Comparison of ENCODE assay signal across 1 cellular context in the genomic region with DNA sequence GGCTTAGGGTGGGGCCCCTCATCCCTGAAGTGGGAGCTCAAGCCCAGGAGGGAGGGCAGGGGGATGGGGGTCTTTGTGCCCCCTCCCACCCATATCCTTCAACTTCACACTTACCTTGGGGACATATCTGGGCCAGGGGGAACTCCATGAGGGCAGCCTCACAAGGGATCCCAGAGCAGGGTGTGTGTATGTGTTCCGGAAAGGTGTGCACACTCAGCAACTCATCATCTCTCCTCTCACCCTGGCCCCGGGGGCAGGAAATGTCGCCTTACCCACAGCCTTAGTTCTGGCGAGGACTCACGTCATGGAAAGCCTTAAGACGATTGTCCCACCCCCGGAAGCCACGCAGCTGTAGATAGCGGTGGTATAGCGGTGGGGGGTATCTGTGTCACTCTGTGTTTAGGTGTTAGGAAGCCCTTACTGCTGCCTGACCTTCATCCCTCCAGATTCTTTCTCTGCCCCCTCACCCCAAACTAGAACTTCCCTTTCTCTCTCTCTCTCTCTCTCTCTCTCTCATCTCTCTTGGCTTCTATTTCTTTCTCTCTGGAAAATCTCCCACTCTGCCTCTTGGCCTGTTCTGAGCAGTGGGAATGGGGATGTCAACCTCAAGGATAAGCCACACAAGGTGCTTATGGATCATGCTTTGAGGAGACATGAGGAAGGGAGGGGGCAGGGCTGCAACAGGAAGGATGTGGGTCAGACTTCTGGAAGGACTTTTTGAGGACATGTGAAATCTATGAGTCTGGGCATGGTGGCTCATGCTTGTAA.
TF ChIP-seq lines count a peak whose summit lies in the region.

A gene (minus strand): TSS at position 288 of the 768 bp plus-strand sequence. CDS start 140 bp downstream, at position 148.

TF ChIP-seq in K562, 482 proteins besides CTCF, POLR2A, EP300 and RAD21 (continued from another document and continues in another):
- TF ChIP-seq, protein P1, sequence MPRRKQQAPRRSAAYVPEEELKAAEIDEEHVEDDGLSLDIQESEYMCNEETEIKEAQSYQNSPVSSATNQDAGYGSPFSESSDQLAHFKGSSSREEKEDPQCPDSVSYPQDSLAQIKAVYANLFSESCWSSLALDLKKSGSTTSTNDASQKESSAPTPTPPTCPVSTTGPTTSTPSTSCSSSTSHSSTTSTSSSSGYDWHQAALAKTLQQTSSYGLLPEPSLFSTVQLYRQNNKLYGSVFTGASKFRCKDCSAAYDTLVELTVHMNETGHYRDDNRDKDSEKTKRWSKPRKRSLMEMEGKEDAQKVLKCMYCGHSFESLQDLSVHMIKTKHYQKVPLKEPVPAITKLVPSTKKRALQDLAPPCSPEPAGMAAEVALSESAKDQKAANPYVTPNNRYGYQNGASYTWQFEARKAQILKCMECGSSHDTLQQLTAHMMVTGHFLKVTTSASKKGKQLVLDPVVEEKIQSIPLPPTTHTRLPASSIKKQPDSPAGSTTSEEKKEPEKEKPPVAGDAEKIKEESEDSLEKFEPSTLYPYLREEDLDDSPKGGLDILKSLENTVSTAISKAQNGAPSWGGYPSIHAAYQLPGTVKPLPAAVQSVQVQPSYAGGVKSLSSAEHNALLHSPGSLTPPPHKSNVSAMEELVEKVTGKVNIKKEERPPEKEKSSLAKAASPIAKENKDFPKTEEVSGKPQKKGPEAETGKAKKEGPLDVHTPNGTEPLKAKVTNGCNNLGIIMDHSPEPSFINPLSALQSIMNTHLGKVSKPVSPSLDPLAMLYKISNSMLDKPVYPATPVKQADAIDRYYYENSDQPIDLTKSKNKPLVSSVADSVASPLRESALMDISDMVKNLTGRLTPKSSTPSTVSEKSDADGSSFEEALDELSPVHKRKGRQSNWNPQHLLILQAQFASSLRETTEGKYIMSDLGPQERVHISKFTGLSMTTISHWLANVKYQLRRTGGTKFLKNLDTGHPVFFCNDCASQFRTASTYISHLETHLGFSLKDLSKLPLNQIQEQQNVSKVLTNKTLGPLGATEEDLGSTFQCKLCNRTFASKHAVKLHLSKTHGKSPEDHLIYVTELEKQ (CRISPR knock-in tag; IDR thresholded peaks at IDR 0.05): no peak
- TF ChIP-seq ERF (CRISPR knock-in tag; IDR thresholded peaks at IDR 0.05) (no peak), ZNF644 (tag; IDR thresholded peaks at IDR 0.05; ENCODE audit: low read depth) (no peak), SMARCE1 (IDR thresholded peaks at IDR 0.05) (0 out of 2 replicates have a peak, but pooled peaks have one; percentile 51), POU5F1 (IDR thresholded peaks at IDR 0.05; ENCODE audit: borderline replicate concordance, low read depth, low read length, partially characterized antibody) (no peak), KLF13 (tag; IDR thresholded peaks at IDR 0.05; ENCODE audit: borderline replicate concordance, low read depth) (0 out of 2 replicates have a peak, but pooled peaks have one; percentile 9), MIER1 (IDR thresholded peaks at IDR 0.05; ENCODE audit: low read depth) (no peak), RNF2 (IDR thresholded peaks at IDR 0.05) (no peak), RBM34 (IDR thresholded peaks at IDR 0.05; ENCODE audit: borderline replicate concordance, insufficient read depth, low read length) (no peak), TRIM28 (IDR thresholded peaks at IDR 0.05) (no peak), HMGN3 (IDR thresholded peaks at IDR 0.05; ENCODE audit: borderline replicate concordance, extremely low read depth, insufficient read length, low read depth, low read length) (no peak), SRSF7 (optimal IDR thresholded peaks at IDR 0.05; ENCODE audit: low read depth, low read length) (no peak), SMAD2 (IDR thresholded peaks at IDR 0.05; ENCODE audit: low read depth, low read length) (no peak), BRD9 (IDR thresholded peaks at IDR 0.05; ENCODE audit: low read depth, partially characterized antibody) (no peak), ZNF586 (CRISPR knock-in tag; conservative IDR thresholded peaks at IDR 0.05) (no peak), HIVEP1 (CRISPR knock-in tag; IDR thresholded peaks at IDR 0.05) (no peak), FOXP1 (CRISPR knock-in tag; IDR thresholded peaks at IDR 0.05) (no peak), FIP1L1 (IDR thresholded peaks at IDR 0.05; ENCODE audit: low read depth, low read length, poor library complexity, severe bottlenecking) (no peak), ZFP1 (CRISPR knock-in tag; IDR thresholded peaks at IDR 0.05) (no peak), ZNF282 (CRISPR knock-in tag; IDR thresholded peaks at IDR 0.05) (no peak), ZBTB17 (CRISPR knock-in tag; IDR thresholded peaks at IDR 0.05) (0 out of 2 replicates have a peak, but pooled peaks have one; percentile 52), HDAC6 (IDR thresholded peaks at IDR 0.05; ENCODE audit: low read depth, low read length) (no peak), ZNF75A (CRISPR knock-in tag; IDR thresholded peaks at IDR 0.05) (no peak), TAF9B (IDR thresholded peaks at IDR 0.05; ENCODE audit: partially characterized antibody) (peak; percentile 34), KDM4B (IDR thresholded peaks at IDR 0.05; ENCODE audit: borderline replicate concordance in 2 of 2, low read depth in 1 of 2) (no peak), WHSC1 (IDR thresholded peaks at IDR 0.05; ENCODE audit: low read length) (no peak), NBN (IDR thresholded peaks at IDR 0.05; ENCODE audit: low read depth) (no peak), ZNF707 (CRISPR knock-in tag; conservative IDR thresholded peaks at IDR 0.05) (no peak), ZNF143 (CRISPR knock-in tag; IDR thresholded peaks at IDR 0.05) (no peak), GATA2 (CRISPR knock-in tag; IDR thresholded peaks at IDR 0.05) (no peak), MCM7 (IDR thresholded peaks at IDR 0.05) (no peak), ZNF347 (CRISPR knock-in tag; IDR thresholded peaks at IDR 0.05; ENCODE audit: low read depth) (no peak), FUS (optimal IDR thresholded peaks at IDR 0.05; ENCODE audit: low read depth, low read length) (no peak)
- TF ChIP-seq, protein P2, sequence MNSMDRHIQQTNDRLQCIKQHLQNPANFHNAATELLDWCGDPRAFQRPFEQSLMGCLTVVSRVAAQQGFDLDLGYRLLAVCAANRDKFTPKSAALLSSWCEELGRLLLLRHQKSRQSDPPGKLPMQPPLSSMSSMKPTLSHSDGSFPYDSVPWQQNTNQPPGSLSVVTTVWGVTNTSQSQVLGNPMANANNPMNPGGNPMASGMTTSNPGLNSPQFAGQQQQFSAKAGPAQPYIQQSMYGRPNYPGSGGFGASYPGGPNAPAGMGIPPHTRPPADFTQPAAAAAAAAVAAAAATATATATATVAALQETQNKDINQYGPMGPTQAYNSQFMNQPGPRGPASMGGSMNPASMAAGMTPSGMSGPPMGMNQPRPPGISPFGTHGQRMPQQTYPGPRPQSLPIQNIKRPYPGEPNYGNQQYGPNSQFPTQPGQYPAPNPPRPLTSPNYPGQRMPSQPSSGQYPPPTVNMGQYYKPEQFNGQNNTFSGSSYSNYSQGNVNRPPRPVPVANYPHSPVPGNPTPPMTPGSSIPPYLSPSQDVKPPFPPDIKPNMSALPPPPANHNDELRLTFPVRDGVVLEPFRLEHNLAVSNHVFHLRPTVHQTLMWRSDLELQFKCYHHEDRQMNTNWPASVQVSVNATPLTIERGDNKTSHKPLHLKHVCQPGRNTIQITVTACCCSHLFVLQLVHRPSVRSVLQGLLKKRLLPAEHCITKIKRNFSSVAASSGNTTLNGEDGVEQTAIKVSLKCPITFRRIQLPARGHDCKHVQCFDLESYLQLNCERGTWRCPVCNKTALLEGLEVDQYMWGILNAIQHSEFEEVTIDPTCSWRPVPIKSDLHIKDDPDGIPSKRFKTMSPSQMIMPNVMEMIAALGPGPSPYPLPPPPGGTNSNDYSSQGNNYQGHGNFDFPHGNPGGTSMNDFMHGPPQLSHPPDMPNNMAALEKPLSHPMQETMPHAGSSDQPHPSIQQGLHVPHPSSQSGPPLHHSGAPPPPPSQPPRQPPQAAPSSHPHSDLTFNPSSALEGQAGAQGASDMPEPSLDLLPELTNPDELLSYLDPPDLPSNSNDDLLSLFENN (IDR thresholded peaks at IDR 0.05; ENCODE audit: low read depth in 2 of 2, low read length in 2 of 2): no peak
- TF ChIP-seq, protein P3, sequence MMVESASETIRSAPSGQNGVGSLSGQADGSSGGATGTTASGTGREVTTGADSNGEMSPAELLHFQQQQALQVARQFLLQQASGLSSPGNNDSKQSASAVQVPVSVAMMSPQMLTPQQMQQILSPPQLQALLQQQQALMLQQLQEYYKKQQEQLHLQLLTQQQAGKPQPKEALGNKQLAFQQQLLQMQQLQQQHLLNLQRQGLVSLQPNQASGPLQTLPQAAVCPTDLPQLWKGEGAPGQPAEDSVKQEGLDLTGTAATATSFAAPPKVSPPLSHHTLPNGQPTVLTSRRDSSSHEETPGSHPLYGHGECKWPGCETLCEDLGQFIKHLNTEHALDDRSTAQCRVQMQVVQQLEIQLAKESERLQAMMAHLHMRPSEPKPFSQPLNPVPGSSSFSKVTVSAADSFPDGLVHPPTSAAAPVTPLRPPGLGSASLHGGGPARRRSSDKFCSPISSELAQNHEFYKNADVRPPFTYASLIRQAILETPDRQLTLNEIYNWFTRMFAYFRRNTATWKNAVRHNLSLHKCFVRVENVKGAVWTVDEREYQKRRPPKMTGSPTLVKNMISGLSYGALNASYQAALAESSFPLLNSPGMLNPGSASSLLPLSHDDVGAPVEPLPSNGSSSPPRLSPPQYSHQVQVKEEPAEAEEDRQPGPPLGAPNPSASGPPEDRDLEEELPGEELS (CRISPR knock-in tag; IDR thresholded peaks at IDR 0.05; ENCODE audit: borderline replicate concordance): no peak
- TF ChIP-seq, protein P4, sequence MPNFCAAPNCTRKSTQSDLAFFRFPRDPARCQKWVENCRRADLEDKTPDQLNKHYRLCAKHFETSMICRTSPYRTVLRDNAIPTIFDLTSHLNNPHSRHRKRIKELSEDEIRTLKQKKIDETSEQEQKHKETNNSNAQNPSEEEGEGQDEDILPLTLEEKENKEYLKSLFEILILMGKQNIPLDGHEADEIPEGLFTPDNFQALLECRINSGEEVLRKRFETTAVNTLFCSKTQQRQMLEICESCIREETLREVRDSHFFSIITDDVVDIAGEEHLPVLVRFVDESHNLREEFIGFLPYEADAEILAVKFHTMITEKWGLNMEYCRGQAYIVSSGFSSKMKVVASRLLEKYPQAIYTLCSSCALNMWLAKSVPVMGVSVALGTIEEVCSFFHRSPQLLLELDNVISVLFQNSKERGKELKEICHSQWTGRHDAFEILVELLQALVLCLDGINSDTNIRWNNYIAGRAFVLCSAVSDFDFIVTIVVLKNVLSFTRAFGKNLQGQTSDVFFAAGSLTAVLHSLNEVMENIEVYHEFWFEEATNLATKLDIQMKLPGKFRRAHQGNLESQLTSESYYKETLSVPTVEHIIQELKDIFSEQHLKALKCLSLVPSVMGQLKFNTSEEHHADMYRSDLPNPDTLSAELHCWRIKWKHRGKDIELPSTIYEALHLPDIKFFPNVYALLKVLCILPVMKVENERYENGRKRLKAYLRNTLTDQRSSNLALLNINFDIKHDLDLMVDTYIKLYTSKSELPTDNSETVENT (CRISPR knock-in tag; IDR thresholded peaks at IDR 0.05): no peak
- TF ChIP-seq, protein P5, sequence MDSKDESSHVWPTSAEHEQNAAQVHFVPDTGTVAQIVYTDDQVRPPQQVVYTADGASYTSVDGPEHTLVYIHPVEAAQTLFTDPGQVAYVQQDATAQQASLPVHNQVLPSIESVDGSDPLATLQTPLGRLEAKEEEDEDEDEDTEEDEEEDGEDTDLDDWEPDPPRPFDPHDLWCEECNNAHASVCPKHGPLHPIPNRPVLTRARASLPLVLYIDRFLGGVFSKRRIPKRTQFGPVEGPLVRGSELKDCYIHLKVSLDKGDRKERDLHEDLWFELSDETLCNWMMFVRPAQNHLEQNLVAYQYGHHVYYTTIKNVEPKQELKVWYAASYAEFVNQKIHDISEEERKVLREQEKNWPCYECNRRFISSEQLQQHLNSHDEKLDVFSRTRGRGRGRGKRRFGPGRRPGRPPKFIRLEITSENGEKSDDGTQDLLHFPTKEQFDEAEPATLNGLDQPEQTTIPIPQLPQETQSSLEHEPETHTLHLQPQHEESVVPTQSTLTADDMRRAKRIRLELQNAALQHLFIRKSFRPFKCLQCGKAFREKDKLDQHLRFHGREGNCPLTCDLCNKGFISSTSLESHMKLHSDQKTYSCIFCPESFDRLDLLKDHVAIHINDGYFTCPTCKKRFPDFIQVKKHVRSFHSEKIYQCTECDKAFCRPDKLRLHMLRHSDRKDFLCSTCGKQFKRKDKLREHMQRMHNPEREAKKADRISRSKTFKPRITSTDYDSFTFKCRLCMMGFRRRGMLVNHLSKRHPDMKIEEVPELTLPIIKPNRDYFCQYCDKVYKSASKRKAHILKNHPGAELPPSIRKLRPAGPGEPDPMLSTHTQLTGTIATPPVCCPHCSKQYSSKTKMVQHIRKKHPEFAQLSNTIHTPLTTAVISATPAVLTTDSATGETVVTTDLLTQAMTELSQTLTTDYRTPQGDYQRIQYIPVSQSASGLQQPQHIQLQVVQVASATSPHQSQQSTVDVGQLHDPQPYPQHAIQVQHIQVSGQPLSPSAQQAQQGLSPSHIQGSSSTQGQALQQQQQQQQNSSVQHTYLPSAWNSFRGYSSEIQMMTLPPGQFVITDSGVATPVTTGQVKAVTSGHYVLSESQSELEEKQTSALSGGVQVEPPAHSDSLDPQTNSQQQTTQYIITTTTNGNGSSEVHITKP (IDR thresholded peaks at IDR 0.05; ENCODE audit: partially characterized antibody): peak; percentile 38
- TF ChIP-seq, protein P6, sequence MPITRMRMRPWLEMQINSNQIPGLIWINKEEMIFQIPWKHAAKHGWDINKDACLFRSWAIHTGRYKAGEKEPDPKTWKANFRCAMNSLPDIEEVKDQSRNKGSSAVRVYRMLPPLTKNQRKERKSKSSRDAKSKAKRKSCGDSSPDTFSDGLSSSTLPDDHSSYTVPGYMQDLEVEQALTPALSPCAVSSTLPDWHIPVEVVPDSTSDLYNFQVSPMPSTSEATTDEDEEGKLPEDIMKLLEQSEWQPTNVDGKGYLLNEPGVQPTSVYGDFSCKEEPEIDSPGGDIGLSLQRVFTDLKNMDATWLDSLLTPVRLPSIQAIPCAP (CRISPR knock-in tag; IDR thresholded peaks at IDR 0.05; ENCODE audit: borderline replicate concordance): no peak
- TF ChIP-seq, protein P7, sequence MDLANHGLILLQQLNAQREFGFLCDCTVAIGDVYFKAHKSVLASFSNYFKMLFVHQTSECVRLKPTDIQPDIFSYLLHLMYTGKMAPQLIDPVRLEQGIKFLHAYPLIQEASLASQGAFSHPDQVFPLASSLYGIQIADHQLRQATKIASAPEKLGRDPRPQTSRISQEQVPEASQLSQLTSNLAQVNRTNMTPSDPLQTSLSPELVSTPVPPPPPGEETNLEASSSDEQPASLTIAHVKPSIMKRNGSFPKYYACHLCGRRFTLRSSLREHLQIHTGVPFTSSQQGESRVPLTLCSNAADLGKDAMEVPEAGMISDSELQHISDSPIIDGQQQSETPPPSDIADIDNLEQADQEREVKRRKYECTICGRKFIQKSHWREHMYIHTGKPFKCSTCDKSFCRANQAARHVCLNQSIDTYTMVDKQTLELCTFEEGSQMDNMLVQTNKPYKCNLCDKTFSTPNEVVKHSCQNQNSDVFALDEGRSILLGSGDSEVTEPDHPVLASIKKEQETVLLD (IDR thresholded peaks at IDR 0.05): peak; percentile 16; the same call in 1 of the 2 replicates
